8 cellular contexts compared by ENCODE assay signal in genomic region chr1:226940029-226940805, GRCh38. TPM values are rescaled to one million over a fixed set of nuclear protein-coding genes. Genes with fewer than 3 reads are reported as not detected.
DNase-seq lines count a peak whose midpoint lies in the region; ATAC-seq and TF ChIP-seq lines count a peak whose summit lies in the region.

Gene COQ8A, plus strand, starts transcription at chr1:226940294. Its CDS starts 21,092 bp downstream, at chr1:226961386.

- no peaks in the 10 kb centered on the region for H3K27me3 ChIP-seq in kidney epithelial cell (ENCODE audit: control insufficient read depth, insufficient read depth, low read length)

- no peaks in the 10 kb centered on the region for H3K36me3 ChIP-seq in kidney epithelial cell (ENCODE audit: control insufficient read depth, insufficient read depth, low read length)

- peak; percentile 96 for ATAC-seq in GM19328 (IDR thresholded peaks at IDR 0.05; ENCODE audit: unreplicated experiment)
- ATAC-seq in HG03469 (IDR thresholded peaks at IDR 0.05; ENCODE audit: unreplicated experiment): peak; percentile 97

- no peak for TF ChIP-seq CTCF in kidney epithelial cell (IDR thresholded peaks at IDR 0.05; ENCODE audit: insufficient read depth, low read length, poor library complexity, severe bottlenecking)

- DNase-seq in AML-193 (lab: John Stamatoyannopoulos, UW) (peak; percentile 96 to 98), NCI-H526 (lab: John Stamatoyannopoulos, UW) (peak; percentile 96 to 98), kidney epithelial cell (ENCODE audit: low read depth) (peak; percentile 96)
- peak; percentile 99 for DNase-seq in activated CD4-positive, alpha-beta T cell treated with anti-CD3 and anti-CD28 coated beads for 48 hours
- DNase-seq in stimulated activated CD4-positive, alpha-beta T cell treated with anti-CD3 and anti-CD28 coated beads, Interleukin-15, amount 100 ng/mL, for 24 hours: peak; percentile 99

- H3K27ac ChIP-seq in cingulate gyrus (ENCODE audit: low read depth, low read length): peak within 1 kb of the TSS; percentile 98

- H3K4me3 ChIP-seq in kidney epithelial cell (ENCODE audit: low read depth, low read length): peak within 1 kb of the TSS; percentile 60

RNA-seq across cellular contexts. Expression of gene COQ8A, which starts in this region (rescaled TPM):
- total RNA-seq in kidney epithelial cell: 11.8 and 13.8 TPM in 2 replicates

Comparison
In these comparisons a context has a peak if more than half of its experiments do, and no peak if none do; other contexts are left out.
1. Peak in every context shown above with its lines: DNase-seq, ATAC-seq, H3K4me3 ChIP-seq and H3K27ac ChIP-seq.